In genomic region chr4:132240094-132240493, GRCh38 we compare ENCODE assay signal across 1 cellular context.
TF ChIP-seq lines count a peak whose summit lies in the region.

No MANE protein-coding gene starts in this region.

TF ChIP-seq in H1, 55 proteins besides CTCF, POLR2A, EP300 and RAD21 (continued from another document):
- no peak for TF ChIP-seq CREB1 (IDR thresholded peaks at IDR 0.05)
- no peak for TF ChIP-seq ATF3 (IDR thresholded peaks at IDR 0.05; ENCODE audit: insufficient read depth, low read depth, low read length)
- TF ChIP-seq SP4 (IDR thresholded peaks at IDR 0.05; ENCODE audit: low read length) = no peak
- no peak for TF ChIP-seq ZNF274 (IDR thresholded peaks at IDR 0.05; ENCODE audit: borderline replicate concordance, extremely low read depth, low read length)
- TF ChIP-seq KDM1A (IDR thresholded peaks at IDR 0.05; ENCODE audit: borderline replicate concordance, low read length) = no peak
- no peak for TF ChIP-seq YY1 (IDR thresholded peaks at IDR 0.05; ENCODE audit: low read depth, low read length)
- no peak for TF ChIP-seq KDM5A (IDR thresholded peaks at IDR 0.05; ENCODE audit: low read length)
- no peak for TF ChIP-seq BCL11A (IDR thresholded peaks at IDR 0.05; ENCODE audit: low read depth in 2 of 2, low read length in 2 of 2)
- TF ChIP-seq CHD1 (IDR thresholded peaks at IDR 0.05; ENCODE audit: low read depth, low read length) = no peak
- no peak for TF ChIP-seq ASH2L (IDR thresholded peaks at IDR 0.05; ENCODE audit: low read length)
- no peak for TF ChIP-seq SRF (IDR thresholded peaks at IDR 0.05; ENCODE audit: low read depth, low read length)
- no peak for TF ChIP-seq CHD2 (IDR thresholded peaks at IDR 0.05; ENCODE audit: low read length)
- no peak for TF ChIP-seq RNF2 (IDR thresholded peaks at IDR 0.05; ENCODE audit: borderline replicate concordance, low read depth, low read length, missing control alignments, poor library complexity, severe bottlenecking)
- no peak for TF ChIP-seq SIN3A (conservative IDR thresholded peaks at IDR 0.05 in 1 of 2, IDR thresholded peaks at IDR 0.05 in 1 of 2; ENCODE audit: low read depth in 1 of 2, low read length in 2 of 2)
